Comparison of ENCODE assay signal across 9 cellular contexts in genomic region chr11:60485987-60486386, GRCh38. TPM values are rescaled to one million over a fixed set of nuclear protein-coding genes. Genes with fewer than 3 reads are reported as not detected.
DNase-seq lines count a peak whose midpoint lies in the region; ATAC-seq and TF ChIP-seq lines count a peak whose summit lies in the region.
"Had no signal": no experiment of that assay in that cellular context is flagged by ENCODE, and none has a peak within 500 bp of the region (broad histone marks: within the 10 kb centered on the region; RNA-seq: fewer than 3 reads in every experiment).

No MANE protein-coding gene starts in this region.

- intact Hi-C loops in Panc1 (cut with micrococcal nuclease; ENCODE audit: unreplicated experiment) = loop anchor here (10.0 kb wide), 1 partner anchor 129 kb away; no protein-coding TSS in a partner anchor

- TF ChIP-seq CTCF in GM12865 (IDR thresholded peaks at IDR 0.05; ENCODE audit: insufficient read depth, low read depth, low read length, missing control alignments) (peak; percentile 93), Panc1 (IDR thresholded peaks at IDR 0.05) (peak; percentile 83)

- H3K4me1 ChIP-seq in Panc1 (ENCODE audit: control insufficient read depth, insufficient read depth, low read length) = no peaks in the 10 kb centered on the region

- no peak overlapping the region for H3K4me3 ChIP-seq in GM12865 (ENCODE audit: low read depth, low read length)
- H3K4me3 ChIP-seq in Panc1 (ENCODE audit: low read depth in 2 of 2, low read length in 2 of 2) = no peak overlapping the region

- H3K27me3 ChIP-seq in Panc1 (ENCODE audit: control insufficient read depth, insufficient read depth, low read length) = no peaks in the 10 kb centered on the region

- no TSS peak for BruUV-seq in Panc1 (replicated peaks; lab: Mats Ljungman, UMichigan)

- in situ Hi-C loops in Panc1 (cut with HindIII; ENCODE audit: low pct_unique_long_range_greater_than_20kb, low sequenced_read_pairs) = no loop called here

- H3K9me3 ChIP-seq in Panc1 (ENCODE audit: control insufficient read depth, insufficient read depth, low read depth, low read length) = no peaks in the 10 kb centered on the region

- CTCF ChIA-PET in Panc1 (lab: Charles Lee) = no interaction called here

- POLR2A ChIA-PET in Panc1 (lab: Charles Lee) = no interaction called here

- DNase-seq in GM12865 (ENCODE audit: low read depth) (peak; percentile 94), Panc1 (ENCODE audit: low read depth, low spot score) (peak; percentile 54), iPS-NIHi7 (ENCODE audit: extremely low spot score) (peak; percentile 68), amygdala (lab: John Stamatoyannopoulos, UW) (no peak), D341Med (ENCODE audit: low spot score) (no peak), NCI-H1930 (lab: John Stamatoyannopoulos, UW) (no peak)

- H3K36me3 ChIP-seq in Panc1 (ENCODE audit: control insufficient read depth, insufficient read depth, low read length) = no peaks in the 10 kb centered on the region

- ATAC-seq in GM19467 (IDR thresholded peaks at IDR 0.05; ENCODE audit: unreplicated experiment) = peak; percentile 92
- peak; percentile 92 for ATAC-seq in HG03378 (IDR thresholded peaks at IDR 0.05; ENCODE audit: unreplicated experiment)
- ATAC-seq in Panc1 = peak; percentile 91

- H3K27ac ChIP-seq in Panc1 (ENCODE audit: low read length) = no peak overlapping the region

RNA-seq across cellular contexts. Expression of gene MS4A12, which starts 6.6 kb away (rescaled TPM):
- not detected for total RNA-seq in Panc1 (2021; ENCODE audit: unreplicated experiment)
- not detected for polyA plus RNA-seq in Panc1 (2012; ENCODE audit: insufficient read length)
- total RNA-seq: T-helper 1 cell treated with Interleukin-12 subunit alpha and Interleukin-12 subunit beta and Interleukin-4 antibody, amounts not matched to agents 30 ng/mL and 1 ng/mL, for 36 hours had no signal

RNA-seq across cellular contexts. Expression of gene MS4A13, which starts 29.2 kb away (rescaled TPM):
- total RNA-seq in Panc1 (2021; ENCODE audit: unreplicated experiment) = not detected
- not detected for polyA plus RNA-seq in Panc1 (2012; ENCODE audit: insufficient read length)
- total RNA-seq: T-helper 1 cell treated with Interleukin-12 subunit alpha and Interleukin-12 subunit beta and Interleukin-4 antibody, amounts not matched to agents 30 ng/mL and 1 ng/mL, for 36 hours had no signal

RNA-seq across cellular contexts. Expression of gene MS4A1, which starts 30.3 kb away (rescaled TPM):
- total RNA-seq in Panc1 (2021; ENCODE audit: unreplicated experiment) = 0.59 TPM
- polyA plus RNA-seq in Panc1 (2012; ENCODE audit: insufficient read length) = not detected
- total RNA-seq: T-helper 1 cell treated with Interleukin-12 subunit alpha and Interleukin-12 subunit beta and Interleukin-4 antibody, amounts not matched to agents 30 ng/mL and 1 ng/mL, for 36 hours had no signal

RNA-seq across cellular contexts. Expression of gene MS4A5, which starts 56.6 kb away (rescaled TPM):
- total RNA-seq in Panc1 (2021; ENCODE audit: unreplicated experiment) = not detected
- polyA plus RNA-seq in Panc1 (2012; ENCODE audit: insufficient read length) = not detected
- total RNA-seq: T-helper 1 cell treated with Interleukin-12 subunit alpha and Interleukin-12 subunit beta and Interleukin-4 antibody, amounts not matched to agents 30 ng/mL and 1 ng/mL, for 36 hours had no signal

Comparison
In these comparisons a context has a peak if more than half of its experiments do, and no peak if none do; other contexts are left out.
1. DNase-seq: peak in GM12865 (single experiment), Panc1 (single experiment) and iPS-NIHi7 (single experiment); none in amygdala (0 of 56), D341Med (single experiment) and NCI-H1930 (0 of 2).
2. Peak in every context shown above with its lines, with median percentiles within 50 percentile points of each other: ATAC-seq.